Comparison of ENCODE assay signal across 10 cellular contexts in the genomic region with DNA sequence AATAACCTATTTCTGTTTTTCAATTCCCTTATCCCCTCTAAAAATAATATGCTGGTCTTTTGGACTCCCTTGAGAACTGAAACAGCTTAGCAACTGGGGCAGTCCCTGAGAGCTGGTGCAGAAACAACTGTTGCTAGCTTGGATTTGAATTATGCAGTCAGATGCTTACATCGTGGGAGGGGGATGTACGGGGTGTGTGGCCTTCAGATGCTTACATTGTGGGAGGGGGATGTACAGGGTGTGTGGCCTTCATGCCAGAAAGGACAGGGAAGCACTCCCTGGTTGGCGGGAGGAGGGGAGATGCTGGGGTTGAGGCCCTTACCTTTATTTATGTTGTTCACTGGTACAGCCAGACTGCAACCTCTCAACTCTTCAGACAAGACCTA. TPM values are rescaled to one million over a fixed set of nuclear protein-coding genes. Genes with fewer than 3 reads are reported as not detected.
DNase-seq lines count a peak whose midpoint lies in the region; ATAC-seq, FAIRE-seq and TF ChIP-seq lines count a peak whose summit lies in the region.
"Had no signal": no experiment of that assay in that cellular context is flagged by ENCODE, and none has a peak within 500 bp of the region (broad histone marks: within the 10 kb centered on the region; RNA-seq: fewer than 3 reads in every experiment).

No MANE protein-coding gene starts in this region.

- no peak for FAIRE-seq in HTR-8/SVneo (lab: Jason Lieb, UNC)

- CTCF ChIA-PET in activated CD8-positive, alpha-beta T cell treated with anti-CD3 and anti-CD28 coated beads for 36 hours (lab: Charles Lee), result interaction anchor here (1.3 to 1.8 kb wide), 3 partner anchors 8 to 144 kb away, joined by 4 to 6 read pairs (median 4); no protein-coding TSS in a partner anchor
- CTCF ChIA-PET in activated CD8-positive, alpha-beta T cell treated with anti-CD3 and anti-CD28 coated beads, Interleukin-2, amount 10 ng/mL, durations not matched to agents 7 days and 5 days (lab: Charles Lee), result no interaction called here

- peak; percentile 77 for ATAC-seq in activated CD8-positive, alpha-beta T cell treated with anti-CD3 and anti-CD28 coated beads for 36 hours
- no peak for ATAC-seq in activated CD8-positive, alpha-beta T cell treated with anti-CD3 and anti-CD28 coated beads, Interleukin-2, amount 10 ng/mL, durations not matched to agents 7 days and 5 days
- ATAC-seq in HG02623 (IDR thresholded peaks at IDR 0.05; ENCODE audit: unreplicated experiment), result peak; percentile 27

- TF ChIP-seq CTCF in activated CD8-positive, alpha-beta T cell treated with anti-CD3 and anti-CD28 coated beads for 36 hours (IDR thresholded peaks at IDR 0.05), result no peak

- no peak overlapping the region for H3K4me3 Mint-ChIP-seq in activated CD8-positive, alpha-beta T cell treated with anti-CD3 and anti-CD28 coated beads for 36 hours
- no peak overlapping the region for H3K4me3 Mint-ChIP-seq in activated CD8-positive, alpha-beta T cell treated with anti-CD3 and anti-CD28 coated beads, Interleukin-2, amount 10 ng/mL, durations not matched to agents 7 days and 5 days
- peak overlapping the region; percentile 45 for H3K4me3 Mint-ChIP-seq in stimulated activated naive CD8-positive, alpha-beta T cell treated with anti-CD3 and anti-CD28 coated beads, Interleukin-15, Interleukin-2, amounts not matched to agents 100 ng/mL and 50 ng/mL, for 24 hours
- H3K4me3 Mint-ChIP-seq: natural killer cell had no signal

- intact Hi-C loops in activated CD8-positive, alpha-beta T cell treated with anti-CD3 and anti-CD28 coated beads for 36 hours (cut with micrococcal nuclease), result no loop called here

- DNase-seq in activated CD8-positive, alpha-beta T cell treated with anti-CD3 and anti-CD28 coated beads for 36 hours, result peak; percentile 68
- no peak for DNase-seq in activated CD8-positive, alpha-beta T cell treated with anti-CD3 and anti-CD28 coated beads, Interleukin-2, amount 10 ng/mL, durations not matched to agents 7 days and 5 days
- peak; percentile 23 for DNase-seq in activated naive CD4-positive, alpha-beta T cell treated with anti-CD3 and anti-CD28 coated beads, Interleukin-2, amount 50 U/mL, for 16 hours
- DNase-seq in T-helper 1 cell (no peak), SHP77 (lab: John Stamatoyannopoulos, UW) (no peak), HTR-8/SVneo (ENCODE audit: insufficient read length, low spot score) (no peak)
- DNase-seq: natural killer cell, NCI-H1092 treated with DMSO at 0.1 percent for 48 hours had no signal

- H3K4me1 Mint-ChIP-seq in activated CD8-positive, alpha-beta T cell treated with anti-CD3 and anti-CD28 coated beads for 36 hours (ENCODE audit: low read depth), result peaks cover 59% of the 10 kb centered on the region
- H3K4me1 Mint-ChIP-seq in activated CD8-positive, alpha-beta T cell treated with anti-CD3 and anti-CD28 coated beads, Interleukin-2, amount 10 ng/mL, durations not matched to agents 7 days and 5 days (ENCODE audit: low read depth), result peaks cover 33% of the 10 kb centered on the region
- H3K4me1 Mint-ChIP-seq in stimulated activated naive CD8-positive, alpha-beta T cell treated with anti-CD3 and anti-CD28 coated beads, Interleukin-15, Interleukin-2, amounts not matched to agents 100 ng/mL and 50 ng/mL, for 24 hours (ENCODE audit: low read depth), result peaks cover 70% of the 10 kb centered on the region

- peak overlapping the region; percentile 41 for H3K27ac Mint-ChIP-seq in activated CD8-positive, alpha-beta T cell treated with anti-CD3 and anti-CD28 coated beads for 36 hours
- no peak overlapping the region for H3K27ac Mint-ChIP-seq in activated CD8-positive, alpha-beta T cell treated with anti-CD3 and anti-CD28 coated beads, Interleukin-2, amount 10 ng/mL, durations not matched to agents 7 days and 5 days
- peak overlapping the region; percentile 72 for H3K27ac Mint-ChIP-seq in stimulated activated naive CD8-positive, alpha-beta T cell treated with anti-CD3 and anti-CD28 coated beads, Interleukin-15, Interleukin-2, amounts not matched to agents 100 ng/mL and 50 ng/mL, for 24 hours

- no peaks in the 10 kb centered on the region for H3K9me3 Mint-ChIP-seq in activated CD8-positive, alpha-beta T cell treated with anti-CD3 and anti-CD28 coated beads for 36 hours
- H3K9me3 Mint-ChIP-seq in activated CD8-positive, alpha-beta T cell treated with anti-CD3 and anti-CD28 coated beads, Interleukin-2, amount 10 ng/mL, durations not matched to agents 7 days and 5 days (ENCODE audit: insufficient read depth), result no peaks in the 10 kb centered on the region
- no peaks in the 10 kb centered on the region for H3K9me3 Mint-ChIP-seq in stimulated activated naive CD8-positive, alpha-beta T cell treated with anti-CD3 and anti-CD28 coated beads, Interleukin-15, Interleukin-2, amounts not matched to agents 100 ng/mL and 50 ng/mL, for 24 hours
- H3K9me3 Mint-ChIP-seq: natural killer cell had no signal

- H3K36me3 Mint-ChIP-seq in activated CD8-positive, alpha-beta T cell treated with anti-CD3 and anti-CD28 coated beads for 36 hours (ENCODE audit: low read depth), result peaks cover 6% of the 10 kb centered on the region
- H3K36me3 Mint-ChIP-seq in activated CD8-positive, alpha-beta T cell treated with anti-CD3 and anti-CD28 coated beads, Interleukin-2, amount 10 ng/mL, durations not matched to agents 7 days and 5 days (ENCODE audit: low read depth), result peaks cover 2% of the 10 kb centered on the region
- peaks cover 3% of the 10 kb centered on the region for H3K36me3 Mint-ChIP-seq in stimulated activated naive CD8-positive, alpha-beta T cell treated with anti-CD3 and anti-CD28 coated beads, Interleukin-15, Interleukin-2, amounts not matched to agents 100 ng/mL and 50 ng/mL, for 24 hours (ENCODE audit: low read depth)
- H3K36me3 Mint-ChIP-seq: natural killer cell had no signal

- POLR2A ChIA-PET in activated CD8-positive, alpha-beta T cell treated with anti-CD3 and anti-CD28 coated beads for 36 hours (lab: Charles Lee), result interaction anchor here (0.9 kb wide), 1 partner anchor 15 kb away, joined by 3 read pairs; no protein-coding TSS in a partner anchor
- POLR2A ChIA-PET in activated CD8-positive, alpha-beta T cell treated with anti-CD3 and anti-CD28 coated beads, Interleukin-2, amount 10 ng/mL, durations not matched to agents 7 days and 5 days (lab: Charles Lee), result no interaction called here

- no peaks in the 10 kb centered on the region for H3K27me3 Mint-ChIP-seq in activated CD8-positive, alpha-beta T cell treated with anti-CD3 and anti-CD28 coated beads for 36 hours
- no peaks in the 10 kb centered on the region for H3K27me3 Mint-ChIP-seq in activated CD8-positive, alpha-beta T cell treated with anti-CD3 and anti-CD28 coated beads, Interleukin-2, amount 10 ng/mL, durations not matched to agents 7 days and 5 days (ENCODE audit: low read depth)
- no peaks in the 10 kb centered on the region for H3K27me3 Mint-ChIP-seq in stimulated activated naive CD8-positive, alpha-beta T cell treated with anti-CD3 and anti-CD28 coated beads, Interleukin-15, Interleukin-2, amounts not matched to agents 100 ng/mL and 50 ng/mL, for 24 hours

RNA-seq across cellular contexts. Expression of a gene that starts 25.6 kb away (rescaled TPM):
- total RNA-seq in activated CD8-positive, alpha-beta T cell treated with anti-CD3 and anti-CD28 coated beads for 36 hours, result 10 to 100 TPM; 15.5 to 17.1 TPM
- total RNA-seq in activated CD8-positive, alpha-beta T cell treated with anti-CD3 and anti-CD28 coated beads, Interleukin-2, amount 10 ng/mL, durations not matched to agents 7 days and 5 days, result 10 to 100 TPM; 15.3 to 18.0 TPM

Comparison
In these comparisons a context has a peak if more than half of its experiments do, and no peak if none do; other contexts are left out.
1. DNase-seq: peak in activated CD8-positive, alpha-beta T cell treated with anti-CD3 and anti-CD28 coated beads for 36 hours (single experiment) and activated naive CD4-positive, alpha-beta T cell treated with anti-CD3 and anti-CD28 coated beads, Interleukin-2, amount 50 U/mL, for 16 hours (single experiment); none in activated CD8-positive, alpha-beta T cell treated with anti-CD3 and anti-CD28 coated beads, Interleukin-2, amount 10 ng/mL, durations not matched to agents 7 days and 5 days (single experiment), T-helper 1 cell (0 of 5), SHP77 (0 of 2) and HTR-8/SVneo (single experiment).